In genomic region chr3:16300282-16300681, GRCh38 we compare ENCODE assay signal across 10 cellular contexts. TPM values are rescaled to one million over a fixed set of nuclear protein-coding genes. Genes with fewer than 3 reads are reported as not detected.
DNase-seq lines count a peak whose midpoint lies in the region; ATAC-seq and TF ChIP-seq lines count a peak whose summit lies in the region.
"Had no signal": no experiment of that assay in that cellular context is flagged by ENCODE, and none has a peak within 500 bp of the region (broad histone marks: within the 10 kb centered on the region; RNA-seq: fewer than 3 reads in every experiment).

No MANE protein-coding gene starts in this region.

- H3K27ac ChIP-seq in spleen, result peak overlapping the region; percentile 27 to 88 (median 76)

- intact Hi-C loops in spleen (cut with DNase I; ENCODE audit: low total_unique reads), result no loop called here

- ATAC-seq in GM18868 (IDR thresholded peaks at IDR 0.05; ENCODE audit: unreplicated experiment) (peak; percentile 82), HG03064 (IDR thresholded peaks at IDR 0.05; ENCODE audit: low read depth, unreplicated experiment) (peak; percentile 43), HG02840 (IDR thresholded peaks at IDR 0.05; ENCODE audit: low FRiP score, unreplicated experiment) (no peak), HG03439 (IDR thresholded peaks at IDR 0.05; ENCODE audit: unreplicated experiment) (no peak)

- TF ChIP-seq CTCF in spleen (IDR thresholded peaks at IDR 0.05 in 8 of 11, conservative IDR thresholded peaks at IDR 0.05 in 3 of 11), result no peak

- H3K9me3 ChIP-seq in spleen, result no peaks in the 10 kb centered on the region

- H3K27me3 ChIP-seq in spleen (replicated peaks in 1 of 7), result no peaks in the 10 kb centered on the region

- DNase-seq in spleen (no peak), AG20443 (ENCODE audit: low spot score) (no peak), NCI-H1092 (lab: John Stamatoyannopoulos, UW) (no peak)
- DNase-seq: NCI-H2081, SK-N-SH had no signal

- H3K4me1 ChIP-seq in spleen, result peaks cover 27 to 92% (median 51%) of the 10 kb centered on the region in 6 donors

- H3K9me3 Mint-ChIP-seq in activated naive CD8-positive, alpha-beta T cell (ENCODE audit: low read depth), result no peaks in the 10 kb centered on the region

- no peak overlapping the region for H3K4me3 ChIP-seq in spleen

- H3K4me1 Mint-ChIP-seq in activated naive CD8-positive, alpha-beta T cell (ENCODE audit: low read depth), result peaks cover 98% of the 10 kb centered on the region

- TF ChIP-seq POLR2A in spleen (IDR thresholded peaks at IDR 0.05), result no peak

- peak overlapping the region; percentile 88 for H3K27ac Mint-ChIP-seq in activated naive CD8-positive, alpha-beta T cell

- no peaks in the 10 kb centered on the region for H3K27me3 Mint-ChIP-seq in activated naive CD8-positive, alpha-beta T cell

- peaks cover 0 to 89% (median 10%) of the 10 kb centered on the region in 6 donors for H3K36me3 ChIP-seq in spleen

- peaks cover 35% of the 10 kb centered on the region for H3K36me3 Mint-ChIP-seq in activated naive CD8-positive, alpha-beta T cell

- 44 to 71% (median 58%) methylated on average over 2 of the region's 2 CpGs for WGBS in spleen, 5 donors

- H3K4me3 Mint-ChIP-seq in activated naive CD8-positive, alpha-beta T cell, result peak overlapping the region; percentile 85

RNA-seq across cellular contexts. Expression of gene OXNAD1, which starts 35.3 kb away (rescaled TPM):
- 10 to 100 TPM; 17.3 to 30.6 (median 21.7) TPM for total RNA-seq in spleen
- 1 to 10 TPM; 4.2 to 7.3 (median 7.1) TPM for polyA plus RNA-seq in spleen

RNA-seq across cellular contexts. Expression of gene DPH3, which starts 35.5 kb away (rescaled TPM):
- 10 to 100 TPM; 13.7 to 17.9 (median 15.3) TPM for total RNA-seq in spleen
- polyA plus RNA-seq in spleen, result 10 to 100 TPM in 2 of 3 donors, 1 to 10 TPM in 1; 7.2 to 13.7 (median 10.2) TPM

Comparison
In these comparisons a context has a peak if more than half of its experiments do, and no peak if none do; other contexts are left out.
1. ATAC-seq: peak in GM18868 (single experiment) and HG03064 (single experiment); none in HG02840 (single experiment) and HG03439 (single experiment).